Comparison of ENCODE assay signal across 8 cellular contexts in the genomic region with DNA sequence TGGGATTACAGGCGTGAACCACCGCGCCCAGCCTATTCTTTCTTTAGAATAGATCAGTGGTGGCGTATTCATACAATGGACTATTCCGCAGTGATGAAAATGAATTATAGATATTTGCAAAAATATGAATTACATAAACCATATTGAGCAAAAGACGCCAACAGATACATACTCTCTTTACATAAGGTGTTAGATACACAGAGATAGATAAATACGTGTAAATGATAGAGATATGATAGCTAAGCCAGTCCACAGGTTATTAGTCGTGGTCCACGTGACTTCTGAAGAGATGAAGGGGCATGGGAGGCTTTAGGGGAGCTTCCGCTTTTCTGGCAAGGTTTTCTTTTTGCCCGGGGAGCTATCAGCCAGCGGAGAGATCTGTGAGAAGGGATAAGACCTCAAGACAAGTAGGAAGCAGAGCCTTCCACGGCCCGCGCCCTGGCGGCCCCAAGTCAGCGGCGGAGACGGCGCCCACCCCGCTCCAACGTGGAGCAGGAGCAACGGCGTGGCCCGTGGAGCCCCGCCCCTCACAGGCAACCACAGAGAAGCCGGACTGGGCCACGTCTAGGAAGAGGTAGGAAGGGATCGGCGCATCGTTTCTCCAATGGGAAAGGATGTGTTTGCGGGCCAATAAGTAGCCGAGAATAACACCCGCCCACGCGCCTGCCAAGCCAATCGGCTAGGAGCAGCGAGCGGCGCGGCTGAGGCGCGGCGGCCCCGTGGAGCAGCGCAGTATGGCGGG. TPM values are rescaled to one million over a fixed set of nuclear protein-coding genes. Genes with fewer than 3 reads are reported as not detected.
DNase-seq lines count a peak whose midpoint lies in the region; ATAC-seq, FAIRE-seq and TF ChIP-seq lines count a peak whose summit lies in the region.

MSTO1 (plus strand) TSS at position 704 of the 742 bp plus-strand sequence; CDS start at position 735, 31 bp downstream.

- peak within 1 kb of the TSS; percentile 76 for H3K27ac ChIP-seq in OCI-LY7 (ENCODE audit: low read depth, low read length, poor library complexity, severe bottlenecking)
- H3K27ac ChIP-seq in endothelial cell of umbilical vein (ENCODE audit: insufficient read depth, low read depth, low read length): peak within 1 kb of the TSS; percentile 29

- H3K9me2 ChIP-seq in OCI-LY7 (ENCODE audit: insufficient read depth, low read length): no peaks in the 10 kb centered on the region

- no peaks in the 10 kb centered on the region for H3K4me1 ChIP-seq in OCI-LY7 (ENCODE audit: insufficient read depth, low read length, poor library complexity, severe bottlenecking)
- no peaks in the 10 kb centered on the region for H3K4me1 ChIP-seq in endothelial cell of umbilical vein (ENCODE audit: control insufficient read depth, extremely low read depth, insufficient read depth, low read length)

- intact Hi-C loops in OCI-LY7 (cut with micrococcal nuclease; ENCODE audit: unreplicated experiment): no loop called here
- intact Hi-C loops in endothelial cell of umbilical vein (cut with micrococcal nuclease): no loop called here

- no peaks in the 10 kb centered on the region for H3K9me3 ChIP-seq in OCI-LY7 (ENCODE audit: low read length)
- H3K9me3 ChIP-seq in endothelial cell of umbilical vein (replicated peaks; ENCODE audit: control insufficient read depth, insufficient read depth, low read length): no peaks in the 10 kb centered on the region

- peak; percentile 70 for TF ChIP-seq POLR2A in endothelial cell of umbilical vein (IDR thresholded peaks at IDR 0.05; ENCODE audit: low read depth, low read length)

- peak within 1 kb of the TSS; percentile 85 for H3K4me2 ChIP-seq in OCI-LY7 (ENCODE audit: low read length)
- H3K4me2 ChIP-seq in endothelial cell of umbilical vein (ENCODE audit: insufficient read depth, low read length): peak within 1 kb of the TSS; percentile 81

- no peaks in the 10 kb centered on the region for H3K79me2 ChIP-seq in OCI-LY7 (ENCODE audit: insufficient read depth, low read depth, low read length)
- H3K79me2 ChIP-seq in endothelial cell of umbilical vein (ENCODE audit: control insufficient read depth, insufficient read depth, low read length): peaks cover 2% of the 10 kb centered on the region

- peak; percentile 89 for ATAC-seq in GM21526 (IDR thresholded peaks at IDR 0.05; ENCODE audit: low FRiP score, unreplicated experiment)

- DNase-seq in D721Med (ENCODE audit: insufficient read length, low spot score) (peak; percentile 86), HuH-7.5 (ENCODE audit: low spot score) (peak; percentile 89), OCI-LY7 (ENCODE audit: low spot score) (peak; percentile 96), activated T-cell treated with anti-CD3 and anti-CD28 coated beads for 1 hour (ENCODE audit: low read depth) (peak; percentile 88), endothelial cell of umbilical vein (ENCODE audit: low read depth, low spot score) (peak; percentile 96), middle frontal gyrus (ENCODE audit: extremely low spot score, low spot score) (peak; percentile 94)
- peak; percentile 98 to 99 for DNase-seq in stimulated activated CD8-positive, alpha-beta memory T cell treated with anti-CD3 and anti-CD28 coated beads, Interleukin-2, amount 100 ng/mL, for 48 hours (ENCODE audit: low read depth in 2 of 2)

- H4K20me1 ChIP-seq in OCI-LY7 (ENCODE audit: insufficient read depth, low read length): no peaks in the 10 kb centered on the region
- H4K20me1 ChIP-seq in endothelial cell of umbilical vein (replicated peaks; ENCODE audit: control insufficient read depth, extremely low read depth, insufficient read depth, low read length): no peaks in the 10 kb centered on the region

- H3K27me3 ChIP-seq in endothelial cell of umbilical vein (ENCODE audit: control insufficient read depth in 2 of 2, insufficient read depth in 2 of 2, low read length in 2 of 2): no peaks in the 10 kb centered on the region

- H3K4me3 ChIP-seq in OCI-LY7 (ENCODE audit: low read depth, low read length, poor library complexity, severe bottlenecking) (peak within 1 kb of the TSS; percentile 79), endothelial cell of umbilical vein (replicated peaks in 1 of 3; ENCODE audit: insufficient read depth in 1 of 3, low read depth in 1 of 3, low read length in 3 of 3) (peak within 1 kb of the TSS; percentile 25 to 76 (median 39))

- TSS peak; percentile 99 for BruUV-seq in OCI-LY7 (replicated peaks; lab: Mats Ljungman, UMichigan)
- TSS peak; percentile 97 for BruUV-seq in endothelial cell of umbilical vein (replicated peaks; lab: Mats Ljungman, UMichigan)

- POLR2A ChIA-PET in OCI-LY7 (lab: Charles Lee) (no interaction called here), endothelial cell of umbilical vein (lab: Charles Lee) (no interaction called here)

- peak within 1 kb of the TSS; percentile 69 for H3K9ac ChIP-seq in endothelial cell of umbilical vein (replicated peaks; ENCODE audit: extremely low read depth, insufficient read depth, low read length)

- dilution Hi-C loops in endothelial cell of umbilical vein (cut with MboI; ENCODE audit: extremely low pct_ligation_motif_present, low sequenced_read_pairs): no loop called here

- FAIRE-seq in D721Med (lab: Jason Lieb, UNC) (no peak), endothelial cell of umbilical vein (lab: Jason Lieb, UNC) (peak; percentile 100)

- H3K36me3 ChIP-seq in OCI-LY7 (ENCODE audit: insufficient read depth, low read length) (peaks cover 16% of the 10 kb centered on the region), endothelial cell of umbilical vein (ENCODE audit: control insufficient read depth in 2 of 2, extremely low read depth in 1 of 2, insufficient read depth in 2 of 2, low read length in 2 of 2) (peaks cover 0 to 6% of the 10 kb centered on the region in 2 experiments)

- CTCF ChIA-PET in OCI-LY7 (lab: Charles Lee; ENCODE audit: unreplicated experiment) (no interaction called here), endothelial cell of umbilical vein (lab: Charles Lee) (no interaction called here)

- no peaks in the 10 kb centered on the region for H3K9me1 ChIP-seq in endothelial cell of umbilical vein (replicated peaks; ENCODE audit: control insufficient read depth, extremely low read depth, insufficient read depth, low read length)

- no peak for TF ChIP-seq CTCF in D721Med (IDR thresholded peaks at IDR 0.05; ENCODE audit: insufficient read depth, missing control alignments)
- no peak for TF ChIP-seq CTCF in OCI-LY7 (conservative IDR thresholded peaks at IDR 0.05; ENCODE audit: low read length)
- no peak for TF ChIP-seq CTCF in endothelial cell of umbilical vein (IDR thresholded peaks at IDR 0.05; ENCODE audit: extremely low read depth in 1 of 2, insufficient read depth in 1 of 2, low read depth in 1 of 2, low read length in 2 of 2)

- H2AFZ ChIP-seq in OCI-LY7 (ENCODE audit: low read length) (peak within 1 kb of the TSS; percentile 98), endothelial cell of umbilical vein (ENCODE audit: low read depth, low read length) (peak within 1 kb of the TSS; percentile 85)

TF ChIP-seq in endothelial cell of umbilical vein, 7 proteins besides CTCF, POLR2A, EP300 and RAD21:
- TF ChIP-seq GATA2 (IDR thresholded peaks at IDR 0.05; ENCODE audit: insufficient read depth, insufficient read length, low read depth, low read length) (no peak), MYC (IDR thresholded peaks at IDR 0.05; ENCODE audit: low read depth, low read length) (peak; percentile 76), JUN (IDR thresholded peaks at IDR 0.05; ENCODE audit: borderline replicate concordance, insufficient read depth, insufficient read length, low read depth) (no peak), FOS (IDR thresholded peaks at IDR 0.05; ENCODE audit: borderline replicate concordance, insufficient read depth, low read length) (no peak), POLR2AphosphoS5 (IDR thresholded peaks at IDR 0.05; ENCODE audit: insufficient read depth, low read depth, low read length) (peak; percentile 74), EZH2 (IDR thresholded peaks at IDR 0.05; ENCODE audit: borderline replicate concordance, low read depth, low read length, severe bottlenecking) (no peak)
- TF ChIP-seq, protein P1, sequence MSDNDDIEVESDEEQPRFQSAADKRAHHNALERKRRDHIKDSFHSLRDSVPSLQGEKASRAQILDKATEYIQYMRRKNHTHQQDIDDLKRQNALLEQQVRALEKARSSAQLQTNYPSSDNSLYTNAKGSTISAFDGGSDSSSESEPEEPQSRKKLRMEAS (IDR thresholded peaks at IDR 0.05; ENCODE audit: insufficient read depth, insufficient read length): peak; percentile 13

RNA-seq across cellular contexts. Expression of gene MSTO1, which starts in this region (rescaled TPM):
- total RNA-seq in OCI-LY7 (2014; rRNA removed; shearing (Covaris generic)): 68.6 and 76.1 TPM in 2 replicates
- 82.9 and 83.3 TPM in 2 replicates for total RNA-seq in OCI-LY7 (2022)
- 51.9 and 52.5 TPM in 2 replicates for total RNA-seq in endothelial cell of umbilical vein
- polyA plus RNA-seq in endothelial cell of umbilical vein: 36.8 and 44.4 TPM in 2 replicates
- 18.4 and 22.0 TPM in 2 replicates for polyA plus RNA-seq in endothelial cell of umbilical vein (2011; cell fraction: cytosol; rRNA removed)
- 144 and 152 TPM in 2 replicates for polyA plus RNA-seq in endothelial cell of umbilical vein (2011; cell fraction: nucleus; rRNA removed)
- polyA plus RNA-seq in endothelial cell of umbilical vein (2012): 33.1 and 37.9 TPM in 2 replicates
- polyA minus RNA-seq in endothelial cell of umbilical vein: 43.7 and 49.8 TPM in 2 replicates
- 20.1 TPM for polyA minus RNA-seq in endothelial cell of umbilical vein (2011; cell fraction: cytosol; rRNA and poly(A)+ RNA removed)
- polyA minus RNA-seq in endothelial cell of umbilical vein (2011; cell fraction: nucleus; rRNA and poly(A)+ RNA removed): 65.6 and 70.0 TPM in 2 replicates

Comparison
In these comparisons a context has a peak if more than half of its experiments do, and no peak if none do; other contexts are left out.
1. Peak in every context shown above with its lines: DNase-seq, ATAC-seq, H3K4me3 ChIP-seq and H3K27ac ChIP-seq.